ENCODE assay signal across 2 cellular contexts in the genomic region with DNA sequence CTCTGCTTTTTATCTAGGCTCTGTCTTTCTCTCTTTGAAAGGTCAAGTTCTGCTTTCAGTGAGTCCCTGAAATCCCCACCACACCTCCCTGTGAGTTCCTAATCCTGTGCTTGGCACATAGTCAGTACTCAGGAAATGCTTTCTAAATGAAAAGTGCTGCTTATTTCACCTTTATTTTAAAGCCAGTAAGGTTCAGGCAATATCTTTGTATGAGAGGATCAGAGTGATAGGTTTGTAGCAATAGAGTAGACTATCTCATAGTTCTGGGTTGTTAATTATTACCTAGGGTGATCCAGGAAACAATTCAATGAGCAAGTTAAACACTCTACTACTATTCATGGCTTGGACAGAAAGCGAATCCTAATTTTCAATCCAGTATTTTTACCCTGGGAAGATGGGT.
TF ChIP-seq lines count a peak whose summit lies in the region.

No MANE protein-coding gene starts in this region.

TF ChIP-seq in HEK293, 187 proteins besides CTCF, POLR2A, EP300 and RAD21:
- TF ChIP-seq PRDM10 (tag by site-specific recombination; IDR thresholded peaks at IDR 0.05) (peak; percentile 55), ZSCAN30 (tag by site-specific recombination; IDR thresholded peaks at IDR 0.05) (0 out of 2 replicates have a peak, but pooled peaks have one; percentile 6), ZNF76 (tag by site-specific recombination; IDR thresholded peaks at IDR 0.05; ENCODE audit: borderline replicate concordance, low read depth) (no peak)
TF ChIP-seq in HEK293: peak in this region for 2.

TF ChIP-seq in HepG2, 621 proteins besides CTCF, POLR2A, EP300 and RAD21 (continued from another document and continues in another):
- TF ChIP-seq MIXL1 (CRISPR knock-in tag; IDR thresholded peaks at IDR 0.05), result peak; percentile 44; the same call in 1 of the 2 replicates
- TF ChIP-seq ZNF558 (CRISPR knock-in tag; IDR thresholded peaks at IDR 0.05; ENCODE audit: borderline replicate concordance), result no peak
- no peak for TF ChIP-seq ZNF550 (CRISPR knock-in tag; IDR thresholded peaks at IDR 0.05; ENCODE audit: borderline replicate concordance)
- 0 out of 2 replicates have a peak, but pooled peaks have one; percentile 9 for TF ChIP-seq NFIC (IDR thresholded peaks at IDR 0.05; ENCODE audit: low read length)
- TF ChIP-seq, protein P1, sequence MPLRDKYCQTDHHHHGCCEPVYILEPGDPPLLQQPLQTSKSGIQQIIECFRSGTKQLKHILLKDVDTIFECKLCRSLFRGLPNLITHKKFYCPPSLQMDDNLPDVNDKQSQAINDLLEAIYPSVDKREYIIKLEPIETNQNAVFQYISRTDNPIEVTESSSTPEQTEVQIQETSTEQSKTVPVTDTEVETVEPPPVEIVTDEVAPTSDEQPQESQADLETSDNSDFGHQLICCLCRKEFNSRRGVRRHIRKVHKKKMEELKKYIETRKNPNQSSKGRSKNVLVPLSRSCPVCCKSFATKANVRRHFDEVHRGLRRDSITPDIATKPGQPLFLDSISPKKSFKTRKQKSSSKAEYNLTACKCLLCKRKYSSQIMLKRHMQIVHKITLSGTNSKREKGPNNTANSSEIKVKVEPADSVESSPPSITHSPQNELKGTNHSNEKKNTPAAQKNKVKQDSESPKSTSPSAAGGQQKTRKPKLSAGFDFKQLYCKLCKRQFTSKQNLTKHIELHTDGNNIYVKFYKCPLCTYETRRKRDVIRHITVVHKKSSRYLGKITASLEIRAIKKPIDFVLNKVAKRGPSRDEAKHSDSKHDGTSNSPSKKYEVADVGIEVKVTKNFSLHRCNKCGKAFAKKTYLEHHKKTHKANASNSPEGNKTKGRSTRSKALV (CRISPR knock-in tag; IDR thresholded peaks at IDR 0.05), result 0 out of 2 replicates have a peak, but pooled peaks have one; percentile 23
- no peak for TF ChIP-seq CEBPB (IDR thresholded peaks at IDR 0.05; ENCODE audit: borderline replicate concordance, low read depth, low read length)
- peak; percentile 30; the same call in 1 of the 2 replicates for TF ChIP-seq ATF1 (CRISPR knock-in tag; IDR thresholded peaks at IDR 0.05)
- no peak for TF ChIP-seq NR2F6 (IDR thresholded peaks at IDR 0.05)
- no peak for TF ChIP-seq NR2F6 (CRISPR knock-in tag; IDR thresholded peaks at IDR 0.05)
- TF ChIP-seq RARG (CRISPR knock-in tag; IDR thresholded peaks at IDR 0.05; ENCODE audit: low read depth), result no peak
- TF ChIP-seq NCOR1 (IDR thresholded peaks at IDR 0.05; ENCODE audit: borderline replicate concordance, low read length), result peak; percentile 33; the same call in 1 of the 2 replicates
- TF ChIP-seq ZFX (CRISPR knock-in tag; IDR thresholded peaks at IDR 0.05; ENCODE audit: low read depth), result 0 out of 2 replicates have a peak, but pooled peaks have one; percentile 22
- no peak for TF ChIP-seq ZZZ3 (CRISPR knock-in tag; IDR thresholded peaks at IDR 0.05; ENCODE audit: borderline replicate concordance)
- TF ChIP-seq ZNF275 (CRISPR knock-in tag; IDR thresholded peaks at IDR 0.05; ENCODE audit: borderline replicate concordance), result no peak
- TF ChIP-seq TGIF2 (CRISPR knock-in tag; IDR thresholded peaks at IDR 0.05), result no peak
- TF ChIP-seq, protein P2, sequence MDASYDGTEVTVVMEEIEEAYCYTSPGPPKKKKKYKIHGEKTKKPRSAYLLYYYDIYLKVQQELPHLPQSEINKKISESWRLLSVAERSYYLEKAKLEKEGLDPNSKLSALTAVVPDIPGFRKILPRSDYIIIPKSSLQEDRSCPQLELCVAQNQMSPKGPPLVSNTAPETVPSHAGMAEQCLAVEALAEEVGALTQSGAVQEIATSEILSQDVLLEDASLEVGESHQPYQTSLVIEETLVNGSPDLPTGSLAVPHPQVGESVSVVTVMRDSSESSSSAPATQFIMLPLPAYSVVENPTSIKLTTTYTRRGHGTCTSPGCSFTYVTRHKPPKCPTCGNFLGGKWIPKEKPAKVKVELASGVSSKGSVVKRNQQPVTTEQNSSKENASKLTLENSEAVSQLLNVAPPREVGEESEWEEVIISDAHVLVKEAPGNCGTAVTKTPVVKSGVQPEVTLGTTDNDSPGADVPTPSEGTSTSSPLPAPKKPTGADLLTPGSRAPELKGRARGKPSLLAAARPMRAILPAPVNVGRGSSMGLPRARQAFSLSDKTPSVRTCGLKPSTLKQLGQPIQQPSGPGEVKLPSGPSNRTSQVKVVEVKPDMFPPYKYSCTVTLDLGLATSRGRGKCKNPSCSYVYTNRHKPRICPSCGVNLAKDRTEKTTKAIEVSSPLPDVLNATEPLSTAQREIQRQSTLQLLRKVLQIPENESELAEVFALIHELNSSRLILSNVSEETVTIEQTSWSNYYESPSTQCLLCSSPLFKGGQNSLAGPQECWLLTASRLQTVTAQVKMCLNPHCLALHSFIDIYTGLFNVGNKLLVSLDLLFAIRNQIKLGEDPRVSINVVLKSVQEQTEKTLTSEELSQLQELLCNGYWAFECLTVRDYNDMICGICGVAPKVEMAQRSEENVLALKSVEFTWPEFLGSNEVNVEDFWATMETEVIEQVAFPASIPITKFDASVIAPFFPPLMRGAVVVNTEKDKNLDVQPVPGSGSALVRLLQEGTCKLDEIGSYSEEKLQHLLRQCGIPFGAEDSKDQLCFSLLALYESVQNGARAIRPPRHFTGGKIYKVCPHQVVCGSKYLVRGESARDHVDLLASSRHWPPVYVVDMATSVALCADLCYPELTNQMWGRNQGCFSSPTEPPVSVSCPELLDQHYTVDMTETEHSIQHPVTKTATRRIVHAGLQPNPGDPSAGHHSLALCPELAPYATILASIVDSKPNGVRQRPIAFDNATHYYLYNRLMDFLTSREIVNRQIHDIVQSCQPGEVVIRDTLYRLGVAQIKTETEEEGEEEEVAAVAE (CRISPR knock-in tag; IDR thresholded peaks at IDR 0.05; ENCODE audit: borderline replicate concordance), result no peak
- peak; percentile 14; the same call in 1 of the 2 replicates for TF ChIP-seq FOXP4 (CRISPR knock-in tag; IDR thresholded peaks at IDR 0.05)
- 0 out of 2 replicates have a peak, but pooled peaks have one; percentile 9 for TF ChIP-seq PPARG (CRISPR knock-in tag; conservative IDR thresholded peaks at IDR 0.05)
- 0 out of 2 replicates have a peak, but pooled peaks have one; percentile 36 for TF ChIP-seq RBFOX2 (IDR thresholded peaks at IDR 0.05; ENCODE audit: low read depth, low read length)
- TF ChIP-seq, protein P3, sequence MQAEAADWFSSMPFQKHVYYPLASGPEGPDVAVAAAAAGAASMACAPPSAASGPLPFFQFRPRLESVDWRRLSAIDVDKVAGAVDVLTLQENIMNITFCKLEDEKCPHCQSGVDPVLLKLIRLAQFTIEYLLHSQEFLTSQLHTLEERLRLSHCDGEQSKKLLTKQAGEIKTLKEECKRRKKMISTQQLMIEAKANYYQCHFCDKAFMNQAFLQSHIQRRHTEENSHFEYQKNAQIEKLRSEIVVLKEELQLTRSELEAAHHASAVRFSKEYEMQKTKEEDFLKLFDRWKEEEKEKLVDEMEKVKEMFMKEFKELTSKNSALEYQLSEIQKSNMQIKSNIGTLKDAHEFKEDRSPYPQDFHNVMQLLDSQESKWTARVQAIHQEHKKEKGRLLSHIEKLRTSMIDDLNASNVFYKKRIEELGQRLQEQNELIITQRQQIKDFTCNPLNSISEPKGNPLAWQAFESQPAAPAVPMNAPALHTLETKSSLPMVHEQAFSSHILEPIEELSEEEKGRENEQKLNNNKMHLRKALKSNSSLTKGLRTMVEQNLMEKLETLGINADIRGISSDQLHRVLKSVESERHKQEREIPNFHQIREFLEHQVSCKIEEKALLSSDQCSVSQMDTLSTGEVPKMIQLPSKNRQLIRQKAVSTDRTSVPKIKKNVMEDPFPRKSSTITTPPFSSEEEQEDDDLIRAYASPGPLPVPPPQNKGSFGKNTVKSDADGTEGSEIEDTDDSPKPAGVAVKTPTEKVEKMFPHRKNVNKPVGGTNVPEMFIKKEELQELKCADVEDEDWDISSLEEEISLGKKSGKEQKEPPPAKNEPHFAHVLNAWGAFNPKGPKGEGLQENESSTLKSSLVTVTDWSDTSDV (CRISPR knock-in tag; IDR thresholded peaks at IDR 0.05), result no peak
- TF ChIP-seq HNRNPUL1 (IDR thresholded peaks at IDR 0.05; ENCODE audit: low read depth, low read length), result peak; percentile 89
- no peak for TF ChIP-seq ZSCAN9 (CRISPR knock-in tag; IDR thresholded peaks at IDR 0.05; ENCODE audit: borderline replicate concordance)
- no peak for TF ChIP-seq ZNF460 (CRISPR knock-in tag; IDR thresholded peaks at IDR 0.05; ENCODE audit: borderline replicate concordance)
- no peak for TF ChIP-seq CBX2 (IDR thresholded peaks at IDR 0.05; ENCODE audit: low read depth, low read length)
- TF ChIP-seq CBX2 (CRISPR knock-in tag; IDR thresholded peaks at IDR 0.05; ENCODE audit: low read depth), result no peak
- no peak for TF ChIP-seq ARNT2 (CRISPR knock-in tag; IDR thresholded peaks at IDR 0.05; ENCODE audit: low read depth)
- no peak for TF ChIP-seq CERS6 (CRISPR knock-in tag; IDR thresholded peaks at IDR 0.05)
- TF ChIP-seq, protein P4, sequence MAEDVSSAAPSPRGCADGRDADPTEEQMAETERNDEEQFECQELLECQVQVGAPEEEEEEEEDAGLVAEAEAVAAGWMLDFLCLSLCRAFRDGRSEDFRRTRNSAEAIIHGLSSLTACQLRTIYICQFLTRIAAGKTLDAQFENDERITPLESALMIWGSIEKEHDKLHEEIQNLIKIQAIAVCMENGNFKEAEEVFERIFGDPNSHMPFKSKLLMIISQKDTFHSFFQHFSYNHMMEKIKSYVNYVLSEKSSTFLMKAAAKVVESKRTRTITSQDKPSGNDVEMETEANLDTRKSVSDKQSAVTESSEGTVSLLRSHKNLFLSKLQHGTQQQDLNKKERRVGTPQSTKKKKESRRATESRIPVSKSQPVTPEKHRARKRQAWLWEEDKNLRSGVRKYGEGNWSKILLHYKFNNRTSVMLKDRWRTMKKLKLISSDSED (CRISPR knock-in tag; IDR thresholded peaks at IDR 0.05), result no peak
- TF ChIP-seq CENPT (CRISPR knock-in tag; IDR thresholded peaks at IDR 0.05; ENCODE audit: low read depth), result no peak
- no peak for TF ChIP-seq ZNF574 (CRISPR knock-in tag; IDR thresholded peaks at IDR 0.05)
- peak; percentile 73 for TF ChIP-seq PAXIP1 (CRISPR knock-in tag; conservative IDR thresholded peaks at IDR 0.05)
